ENCODE assay signal across 8 cellular contexts in the genomic region with DNA sequence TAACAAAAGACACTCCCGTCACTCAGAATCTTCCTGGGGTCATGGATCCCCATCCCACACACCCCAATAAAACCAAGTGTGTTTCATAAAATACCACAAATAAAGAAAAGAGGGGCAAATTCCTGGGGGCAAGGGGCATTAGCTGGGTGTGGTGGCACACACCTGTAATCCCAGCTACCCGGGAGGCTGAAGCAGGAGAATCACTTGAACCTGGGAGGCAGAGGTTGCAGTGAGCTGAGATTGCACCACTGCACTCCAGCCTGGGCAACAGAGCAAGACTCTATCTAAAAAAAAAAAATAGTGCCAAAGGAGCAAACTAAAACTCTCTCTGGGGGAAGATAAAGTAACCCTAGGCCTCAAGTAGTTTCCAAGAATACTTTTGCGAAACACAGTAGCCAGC. TPM values are rescaled to one million over a fixed set of nuclear protein-coding genes. Genes with fewer than 3 reads are reported as not detected.
A peak's percentile ranks its signal among the peaks of the same experiment; 100 is the strongest.
DNase-seq lines count a peak whose midpoint lies in the region; ATAC-seq and TF ChIP-seq lines count a peak whose summit lies in the region.
"Not testable (repeated sequence)": the region's sequence is repeated elsewhere in the genome, so short reads cannot be mapped to it uniquely, and the experiment has no call there.
"Had no signal": no experiment of that assay in that cellular context is flagged by ENCODE, and none has a peak within 500 bp of the region (broad histone marks: within the 10 kb centered on the region; RNA-seq: fewer than 3 reads in every experiment).

No MANE protein-coding gene starts in this region.

- H3K27me3 Mint-ChIP-seq in GM23338 (ENCODE audit: insufficient read depth, low read depth, poor library complexity), result not testable (repeated sequence)
- H3K27me3 Mint-ChIP-seq in activated CD4-positive, alpha-beta memory T cell treated with anti-CD3 and anti-CD28 coated beads, Interleukin-2, amount 10 ng/mL, durations not matched to agents 7 days and 5 days, result peaks cover 40% of the 10 kb centered on the region
- peaks cover 22% of the 10 kb centered on the region for H3K27me3 Mint-ChIP-seq in neural progenitor cell (ENCODE audit: insufficient read depth, low read depth)

- H4K20me1 ChIP-seq in GM23338 (replicated peaks; ENCODE audit: insufficient read depth); hepatocyte (ENCODE audit: insufficient read depth, poor library complexity, severe bottlenecking); neural progenitor cell (ENCODE audit: low read depth): not testable (repeated sequence)

- H3K27ac Mint-ChIP-seq in GM23338 (peak overlapping the region; percentile 96), neural progenitor cell (peak overlapping the region; percentile 18)
- H3K27ac Mint-ChIP-seq in activated CD4-positive, alpha-beta memory T cell treated with anti-CD3 and anti-CD28 coated beads, Interleukin-2, amount 10 ng/mL, durations not matched to agents 7 days and 5 days, result not testable (repeated sequence)

- H3F3A ChIP-seq in GM23338 (replicated peaks; ENCODE audit: low read depth) (peaks cover 15% of the 10 kb centered on the region; the same call in 1 of the 2 replicates), neural progenitor cell (ENCODE audit: low read depth) (peaks cover 23% of the 10 kb centered on the region)

- not testable (repeated sequence) for H3K79me2 ChIP-seq in GM23338 (replicated peaks; ENCODE audit: insufficient read depth); hepatocyte; neural progenitor cell (ENCODE audit: low read depth)

- POLR2A ChIA-PET in activated CD4-positive, alpha-beta memory T cell treated with anti-CD3 and anti-CD28 coated beads, Interleukin-2, amount 10 ng/mL, durations not matched to agents 7 days and 5 days (lab: Charles Lee), result not testable (repeated sequence)

- H3K36me3 Mint-ChIP-seq in GM23338 (ENCODE audit: low read depth), result peaks cover 37% of the 10 kb centered on the region
- H3K36me3 Mint-ChIP-seq in activated CD4-positive, alpha-beta memory T cell treated with anti-CD3 and anti-CD28 coated beads, Interleukin-2, amount 10 ng/mL, durations not matched to agents 7 days and 5 days (ENCODE audit: low read depth); neural progenitor cell: not testable (repeated sequence)

- H3K4me2 ChIP-seq in GM23338 (peak overlapping the region; percentile 3), hepatocyte (peak overlapping the region; percentile 19), neural progenitor cell (peak overlapping the region; percentile 54)

- CTCF ChIA-PET in activated CD4-positive, alpha-beta memory T cell treated with anti-CD3 and anti-CD28 coated beads, Interleukin-2, amount 10 ng/mL, durations not matched to agents 7 days and 5 days (lab: Charles Lee), result not testable (repeated sequence)

- H3K4me3 Mint-ChIP-seq in GM23338 (peak overlapping the region; percentile 15; the same call in 2 of the 3 replicates), neural progenitor cell (peak overlapping the region; percentile 63)
- H3K4me3 Mint-ChIP-seq in activated CD4-positive, alpha-beta memory T cell treated with anti-CD3 and anti-CD28 coated beads, Interleukin-2, amount 10 ng/mL, durations not matched to agents 7 days and 5 days, result not testable (repeated sequence)

- ATAC-seq in GM23338, result not testable (repeated sequence)

- WGBS in hepatocyte (ENCODE audit: low lambda C conversion rate, missing lambda C conversion rate), result 77% methylated on average over 3 of the region's 3 CpGs
- WGBS in mesodermal cell (ENCODE audit: insufficient coverage in 2 of 2), 2 experiments, result 71% methylated on average over 1 of the region's 3 CpGs; no CpG with 5 or more reads in 1 of the 2 experiments

- H3K4me1 ChIP-seq in GM23338 (ENCODE audit: insufficient read depth), result peaks cover 22% of the 10 kb centered on the region
- H3K4me1 ChIP-seq in HUES6 (ENCODE audit: control insufficient read depth, insufficient read depth, low read length), result peaks cover 33% of the 10 kb centered on the region
- H3K4me1 ChIP-seq in hepatocyte (ENCODE audit: insufficient read depth); mesodermal cell (ENCODE audit: control insufficient read depth, insufficient read depth, low read length, poor library complexity, severe bottlenecking): not testable (repeated sequence)
- H3K4me1 ChIP-seq in iPS-18a (ENCODE audit: control insufficient read depth, low read depth, low read length), result peaks cover 21% of the 10 kb centered on the region
- H3K4me1 ChIP-seq in neural progenitor cell, result peaks cover 14% of the 10 kb centered on the region

- DNase-seq in GM23338 (ENCODE audit: low spot score); hepatocyte (ENCODE audit: low spot score); neural progenitor cell (ENCODE audit: low spot score): not testable (repeated sequence)
- peak; percentile 4 for DNase-seq in activated CD4-positive, alpha-beta memory T cell treated with anti-CD3 and anti-CD28 coated beads, Interleukin-2, amount 10 ng/mL, durations not matched to agents 7 days and 5 days

- H3K4me1 Mint-ChIP-seq in GM23338 (peaks cover 36% of the 10 kb centered on the region), neural progenitor cell (peaks cover 27% of the 10 kb centered on the region)
- not testable (repeated sequence) for H3K4me1 Mint-ChIP-seq in activated CD4-positive, alpha-beta memory T cell treated with anti-CD3 and anti-CD28 coated beads, Interleukin-2, amount 10 ng/mL, durations not matched to agents 7 days and 5 days

- peak overlapping the region; percentile 79 for H3K9ac ChIP-seq in HUES6 (ENCODE audit: low read length)
- peak overlapping the region; percentile 63 for H3K9ac ChIP-seq in iPS-18a (ENCODE audit: low read length)
- not testable (repeated sequence) for H3K9ac ChIP-seq in neural progenitor cell

- H3K27ac ChIP-seq in GM23338 (ENCODE audit: low read depth) (peak overlapping the region; percentile 94), HUES6 (ENCODE audit: low read depth, low read length) (peak overlapping the region; percentile 93), hepatocyte (peak overlapping the region; percentile 45), iPS-18a (ENCODE audit: low read length) (peak overlapping the region; percentile 93), mesodermal cell (ENCODE audit: low read depth, low read length, severe bottlenecking) (peak overlapping the region; percentile 74), neural progenitor cell (peak overlapping the region; percentile 2)

- H3K9me3 Mint-ChIP-seq in GM23338, result peaks cover 46% of the 10 kb centered on the region
- H3K9me3 Mint-ChIP-seq in activated CD4-positive, alpha-beta memory T cell treated with anti-CD3 and anti-CD28 coated beads, Interleukin-2, amount 10 ng/mL, durations not matched to agents 7 days and 5 days, result peaks cover 20% of the 10 kb centered on the region
- H3K9me3 Mint-ChIP-seq in neural progenitor cell, result peaks cover 19% of the 10 kb centered on the region

- H3K9me2 ChIP-seq in GM23338 (ENCODE audit: insufficient read depth); hepatocyte (replicated peaks; ENCODE audit: insufficient read depth): not testable (repeated sequence)

- TF ChIP-seq CTCF in GM23338 (conservative IDR thresholded peaks at IDR 0.05; ENCODE audit: low read depth in 2 of 2); hepatocyte (IDR thresholded peaks at IDR 0.05; ENCODE audit: poor library complexity); neural progenitor cell (IDR thresholded peaks at IDR 0.05): not testable (repeated sequence)

- H3K9me3 ChIP-seq in HUES6 (ENCODE audit: control insufficient read depth, insufficient read depth, low read depth, low read length), result peaks cover 18% of the 10 kb centered on the region
- not testable (repeated sequence) for H3K9me3 ChIP-seq in hepatocyte (ENCODE audit: low read depth); iPS-18a (ENCODE audit: control insufficient read depth, low read depth, low read length); neural progenitor cell (ENCODE audit: low read depth)
- H3K9me3 ChIP-seq in mesodermal cell (ENCODE audit: control insufficient read depth, low read length), result peaks cover 15% of the 10 kb centered on the region

- not testable (repeated sequence) for H3K27me3 ChIP-seq in GM23338 (ENCODE audit: insufficient read depth); HUES6 (ENCODE audit: control insufficient read depth, insufficient read depth, low read length); hepatocyte; iPS-18a (ENCODE audit: control insufficient read depth, insufficient read depth, low read length); neural progenitor cell

- H3K36me3 ChIP-seq in GM23338 (ENCODE audit: insufficient read depth); HUES6 (ENCODE audit: control insufficient read depth, insufficient read depth, low read length); hepatocyte (replicated peaks; ENCODE audit: insufficient read depth, low read depth); iPS-18a (ENCODE audit: control insufficient read depth, low read depth, low read length); mesodermal cell (ENCODE audit: control insufficient read depth, insufficient read depth, low read length); neural progenitor cell: not testable (repeated sequence)

- peak overlapping the region; percentile 12; the same call in 1 of the 2 replicates for H3K4me3 ChIP-seq in GM23338
- peak overlapping the region; percentile 32; the same call in 1 of the 2 replicates for H3K4me3 ChIP-seq in HUES6 (ENCODE audit: low read depth, low read length)
- not testable (repeated sequence) for H3K4me3 ChIP-seq in hepatocyte; mesodermal cell (ENCODE audit: extremely low read depth, insufficient read depth, low read length, poor library complexity, severe bottlenecking)
- H3K4me3 ChIP-seq in iPS-18a (ENCODE audit: low read length), result peak overlapping the region; percentile 40
- H3K4me3 ChIP-seq in neural progenitor cell, result peak overlapping the region; percentile 0

- H2AFZ ChIP-seq in GM23338; hepatocyte; neural progenitor cell (replicated peaks): not testable (repeated sequence)

RNA-seq across cellular contexts. Expression of gene KNDC1, which starts 8.9 kb away (rescaled TPM):
- 8.2 and 16.0 TPM in 2 replicates for total RNA-seq in GM23338 (2014; rRNA removed; shearing (Covaris generic))
- polyA plus RNA-seq in GM23338 (2016; fragmentation: Nextera tagmentation; extraction: Ambion mirVana), result 1.8 and 1.9 TPM in 2 replicates
- total RNA-seq in activated CD4-positive, alpha-beta memory T cell treated with anti-CD3 and anti-CD28 coated beads, Interleukin-2, amount 10 ng/mL, durations not matched to agents 7 days and 5 days, result 1 to 10 TPM in 1 of 2 experiments, under 1 TPM in 1; 0.55 to 1.2 TPM
- 3.8 and 13.4 TPM in 2 replicates for total RNA-seq in hepatocyte
- 4.0 and 4.3 TPM in 2 replicates for polyA plus RNA-seq in hepatocyte
- polyA plus RNA-seq in mesodermal cell (2013, experiment 1 of 2), result 6.2 TPM
- 3.0 TPM for polyA plus RNA-seq in mesodermal cell (2013, experiment 2 of 2)
- 1.8 and 5.6 TPM in 2 replicates for total RNA-seq in neural progenitor cell (ENCODE audit: low replicate concordance)
- total RNA-seq: A673 had no signal

Comparison
In these comparisons a context has a peak if more than half of its experiments do, and no peak if none do; other contexts are left out.
1. H3K27ac ChIP-seq: peak in every context shown above with its lines; median percentile 94 in GM23338; 93 in HUES6; 93 in iPS-18a; 74 in mesodermal cell; 45 in hepatocyte; 2 in neural progenitor cell.
2. H3K4me2 ChIP-seq: peak in every context shown above with its lines; median percentile 54 in neural progenitor cell; 19 in hepatocyte; 3 in GM23338.